In genomic region chr3:160754855-160755747, GRCh38 we compare ENCODE assay signal across 8 cellular contexts. TPM values are rescaled to one million over a fixed set of nuclear protein-coding genes. Genes with fewer than 3 reads are reported as not detected.
DNase-seq lines count a peak whose midpoint lies in the region; ATAC-seq and TF ChIP-seq lines count a peak whose summit lies in the region.

No MANE protein-coding gene starts in this region.

- peak overlapping the region; percentile 69 to 79 for H3K4me3 ChIP-seq in left lung

- H3K36me3 ChIP-seq in left lung: no peaks in the 10 kb centered on the region

- no peaks in the 10 kb centered on the region for H3K9me3 ChIP-seq in left lung

- intact Hi-C loops in left lung (cut with DNase I): no loop called here

- TF ChIP-seq CTCF in C4-2B (conservative IDR thresholded peaks at IDR 0.05) (no peak), left lung (IDR thresholded peaks at IDR 0.05) (no peak)

- peak; percentile 91 to 97 for DNase-seq in NCI-H526 (lab: John Stamatoyannopoulos, UW)
- DNase-seq in activated CD4-positive, alpha-beta T cell treated with anti-CD3 and anti-CD28 coated beads, Interleukin-2, amount 50 U/mL, for 1 hour: peak; percentile 85
- DNase-seq in cortex of kidney (lab: John Stamatoyannopoulos, UW): peak; percentile 94
- peak; percentile 96 to 98 for DNase-seq in left lung
- peak; percentile 88 to 90 for DNase-seq in stimulated activated CD4-positive, alpha-beta T cell treated with anti-CD3 and anti-CD28 coated beads, Interleukin-2, amount 100 ng/mL, for 24 hours

- peaks cover 0 to 29% of the 10 kb centered on the region in 2 donors for H3K4me1 ChIP-seq in left lung

- ATAC-seq in GM19372 (IDR thresholded peaks at IDR 0.05; ENCODE audit: low read depth, unreplicated experiment) (peak; percentile 84), HG03520 (IDR thresholded peaks at IDR 0.05; ENCODE audit: unreplicated experiment) (peak; percentile 87), left lung (peak; percentile 94)

- peaks cover 0 to 11% of the 10 kb centered on the region in 2 donors for H3K27me3 ChIP-seq in left lung

- H3K27ac ChIP-seq in C4-2B (peak overlapping the region; percentile 66), left lung (peak overlapping the region; percentile 93 to 96)

RNA-seq across cellular contexts. Expression of gene PPM1L, which starts 0.9 kb away (rescaled TPM):
- 10 to 100 TPM; 12.0 to 12.7 TPM for total RNA-seq in left lung

Comparison
In these comparisons a context has a peak if more than half of its experiments do, and no peak if none do; other contexts are left out.
1. Peak in every context shown above with its lines: DNase-seq, ATAC-seq, H3K4me3 ChIP-seq and H3K27ac ChIP-seq.